In genomic region chr16:11915644-11916523, GRCh38 we compare ENCODE assay signal across 1 cellular context.
TF ChIP-seq lines count a peak whose summit lies in the region.

Gene GSPT1 (minus strand): TSS chr16:11915956. CDS start chr16:11915720, 236 bp downstream.

TF ChIP-seq in HepG2, 621 proteins besides CTCF, POLR2A, EP300 and RAD21 (continued from another document and continues in another):
- TF ChIP-seq THRA (CRISPR knock-in tag; IDR thresholded peaks at IDR 0.05; ENCODE audit: borderline replicate concordance) (peak; percentile 85), CREB1 (IDR thresholded peaks at IDR 0.05) (peak; percentile 90), CREB1 (CRISPR knock-in tag; IDR thresholded peaks at IDR 0.05) (peak; percentile 94), ZNF781 (CRISPR knock-in tag; IDR thresholded peaks at IDR 0.05; ENCODE audit: borderline replicate concordance, not compliant biosample characterization) (peak; percentile 87), ZC3H4 (CRISPR knock-in tag; IDR thresholded peaks at IDR 0.05; ENCODE audit: borderline replicate concordance) (peak; percentile 69), ZNF451 (CRISPR knock-in tag; IDR thresholded peaks at IDR 0.05) (peak; percentile 76; the same call in 1 of the 2 replicates), ZNF331 (CRISPR knock-in tag; IDR thresholded peaks at IDR 0.05) (peak; percentile 61; the same call in 1 of the 2 replicates), PHF8 (CRISPR knock-in tag; IDR thresholded peaks at IDR 0.05) (peak; percentile 85), ZIK1 (CRISPR knock-in tag; IDR thresholded peaks at IDR 0.05; ENCODE audit: borderline replicate concordance, low read depth) (no peak; the same call in 1 of the 2 replicates), FOXA3 (CRISPR knock-in tag; IDR thresholded peaks at IDR 0.05) (peak; percentile 68), SNAI1 (CRISPR knock-in tag; IDR thresholded peaks at IDR 0.05; ENCODE audit: borderline replicate concordance) (peak; percentile 92), ZNF431 (CRISPR knock-in tag; IDR thresholded peaks at IDR 0.05; ENCODE audit: borderline replicate concordance, low read depth) (peak; percentile 82), RBAK (CRISPR knock-in tag; IDR thresholded peaks at IDR 0.05) (peak; percentile 46; the same call in 1 of the 2 replicates), CREB3 (CRISPR knock-in tag; IDR thresholded peaks at IDR 0.05) (no peak), RELA (CRISPR knock-in tag; IDR thresholded peaks at IDR 0.05) (peak; percentile 96), KLF12 (CRISPR knock-in tag; IDR thresholded peaks at IDR 0.05; ENCODE audit: borderline replicate concordance) (peak; percentile 100), MIER2 (CRISPR knock-in tag; IDR thresholded peaks at IDR 0.05) (peak; percentile 56; the same call in 1 of the 2 replicates), KMT2A (CRISPR knock-in tag; IDR thresholded peaks at IDR 0.05) (peak; percentile 96), ZNF564 (CRISPR knock-in tag; IDR thresholded peaks at IDR 0.05) (peak; percentile 81), MEF2D (CRISPR knock-in tag; IDR thresholded peaks at IDR 0.05) (peak; percentile 91), SIN3B (IDR thresholded peaks at IDR 0.05; ENCODE audit: low read length) (0 out of 2 replicates have a peak, but pooled peaks have one; percentile 48), ZNF430 (CRISPR knock-in tag; IDR thresholded peaks at IDR 0.05) (no peak; the same call in none of the 2 replicates), ZNF605 (CRISPR knock-in tag; IDR thresholded peaks at IDR 0.05) (peak; percentile 99), KMT2B (CRISPR knock-in tag; IDR thresholded peaks at IDR 0.05) (peak; percentile 95), MLLT10 (CRISPR knock-in tag; IDR thresholded peaks at IDR 0.05) (no peak), RXRB (CRISPR knock-in tag; IDR thresholded peaks at IDR 0.05; ENCODE audit: borderline replicate concordance) (peak; percentile 69; the same call in 1 of the 2 replicates), ZNF136 (CRISPR knock-in tag; IDR thresholded peaks at IDR 0.05; ENCODE audit: low read depth) (no peak), ATF7-NPFF (CRISPR knock-in tag; IDR thresholded peaks at IDR 0.05; ENCODE audit: low read depth) (no peak; the same call in 1 of the 2 replicates), SMAD9 (CRISPR knock-in tag; IDR thresholded peaks at IDR 0.05) (no peak), CHCHD3 (CRISPR knock-in tag; IDR thresholded peaks at IDR 0.05) (peak; percentile 83), ZNF501 (CRISPR knock-in tag; IDR thresholded peaks at IDR 0.05) (peak; percentile 100), NKX3-1 (CRISPR knock-in tag; IDR thresholded peaks at IDR 0.05) (peak; percentile 52), PLSCR1 (CRISPR knock-in tag; IDR thresholded peaks at IDR 0.05; ENCODE audit: borderline replicate concordance) (no peak), ZNF557 (CRISPR knock-in tag; IDR thresholded peaks at IDR 0.05) (no peak; the same call in 1 of the 2 replicates), PAX8 (CRISPR knock-in tag; IDR thresholded peaks at IDR 0.05; ENCODE audit: borderline replicate concordance) (peak; percentile 77; the same call in 1 of the 2 replicates), ZNF674 (CRISPR knock-in tag; IDR thresholded peaks at IDR 0.05; ENCODE audit: low read depth) (0 out of 2 replicates have a peak, but pooled peaks have one; percentile 7), ZNF367 (CRISPR knock-in tag; IDR thresholded peaks at IDR 0.05; ENCODE audit: borderline replicate concordance) (peak; percentile 22; the same call in 1 of the 2 replicates), ISL2 (CRISPR knock-in tag; IDR thresholded peaks at IDR 0.05) (peak; percentile 90), SMC3 (IDR thresholded peaks at IDR 0.05; ENCODE audit: low read length) (no peak; the same call in 1 of the 2 replicates), HNF4A (CRISPR knock-in tag; IDR thresholded peaks at IDR 0.05) (peak; percentile 59), ZNF362 (CRISPR knock-in tag; IDR thresholded peaks at IDR 0.05; ENCODE audit: borderline replicate concordance) (peak; percentile 66; the same call in 1 of the 2 replicates), ZNF280D (CRISPR knock-in tag; IDR thresholded peaks at IDR 0.05) (peak; percentile 91; the same call in 1 of the 2 replicates), RBM22 (optimal IDR thresholded peaks at IDR 0.05; ENCODE audit: low read length) (peak; percentile 60), NCOA1 (CRISPR knock-in tag; IDR thresholded peaks at IDR 0.05) (peak; percentile 97), NFRKB (IDR thresholded peaks at IDR 0.05) (no peak), SRSF1 (optimal IDR thresholded peaks at IDR 0.05; ENCODE audit: low read depth, low read length) (peak; percentile 99), THAP11 (CRISPR knock-in tag; IDR thresholded peaks at IDR 0.05) (peak; percentile 99), ZNF614 (CRISPR knock-in tag; IDR thresholded peaks at IDR 0.05; ENCODE audit: borderline replicate concordance) (peak; percentile 98), ARID2 (CRISPR knock-in tag; IDR thresholded peaks at IDR 0.05; ENCODE audit: borderline replicate concordance) (peak; percentile 92; the same call in 1 of the 2 replicates), EHMT2 (IDR thresholded peaks at IDR 0.05; ENCODE audit: borderline replicate concordance, low read depth, low read length) (no peak), ZMYM3 (CRISPR knock-in tag; IDR thresholded peaks at IDR 0.05) (no peak; the same call in none of the 2 replicates), BCL6 (CRISPR knock-in tag; IDR thresholded peaks at IDR 0.05) (peak; percentile 56), CBX2 (IDR thresholded peaks at IDR 0.05; ENCODE audit: low read depth, low read length) (no peak; the same call in 1 of the 2 replicates), CBX2 (CRISPR knock-in tag; IDR thresholded peaks at IDR 0.05; ENCODE audit: low read depth) (no peak), YEATS2 (CRISPR knock-in tag; IDR thresholded peaks at IDR 0.05; ENCODE audit: borderline replicate concordance) (peak; percentile 94), MXD4 (CRISPR knock-in tag; IDR thresholded peaks at IDR 0.05) (peak; percentile 96), ZNF510 (CRISPR knock-in tag; IDR thresholded peaks at IDR 0.05; ENCODE audit: low read depth) (peak; percentile 86; the same call in 1 of the 2 replicates), ZNF558 (CRISPR knock-in tag; IDR thresholded peaks at IDR 0.05; ENCODE audit: borderline replicate concordance) (peak; percentile 18; the same call in 1 of the 2 replicates)
- TF ChIP-seq, protein P1, sequence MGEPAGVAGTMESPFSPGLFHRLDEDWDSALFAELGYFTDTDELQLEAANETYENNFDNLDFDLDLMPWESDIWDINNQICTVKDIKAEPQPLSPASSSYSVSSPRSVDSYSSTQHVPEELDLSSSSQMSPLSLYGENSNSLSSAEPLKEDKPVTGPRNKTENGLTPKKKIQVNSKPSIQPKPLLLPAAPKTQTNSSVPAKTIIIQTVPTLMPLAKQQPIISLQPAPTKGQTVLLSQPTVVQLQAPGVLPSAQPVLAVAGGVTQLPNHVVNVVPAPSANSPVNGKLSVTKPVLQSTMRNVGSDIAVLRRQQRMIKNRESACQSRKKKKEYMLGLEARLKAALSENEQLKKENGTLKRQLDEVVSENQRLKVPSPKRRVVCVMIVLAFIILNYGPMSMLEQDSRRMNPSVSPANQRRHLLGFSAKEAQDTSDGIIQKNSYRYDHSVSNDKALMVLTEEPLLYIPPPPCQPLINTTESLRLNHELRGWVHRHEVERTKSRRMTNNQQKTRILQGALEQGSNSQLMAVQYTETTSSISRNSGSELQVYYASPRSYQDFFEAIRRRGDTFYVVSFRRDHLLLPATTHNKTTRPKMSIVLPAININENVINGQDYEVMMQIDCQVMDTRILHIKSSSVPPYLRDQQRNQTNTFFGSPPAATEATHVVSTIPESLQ (CRISPR knock-in tag; conservative IDR thresholded peaks at IDR 0.05) = peak; percentile 95
- TF ChIP-seq, protein P2, sequence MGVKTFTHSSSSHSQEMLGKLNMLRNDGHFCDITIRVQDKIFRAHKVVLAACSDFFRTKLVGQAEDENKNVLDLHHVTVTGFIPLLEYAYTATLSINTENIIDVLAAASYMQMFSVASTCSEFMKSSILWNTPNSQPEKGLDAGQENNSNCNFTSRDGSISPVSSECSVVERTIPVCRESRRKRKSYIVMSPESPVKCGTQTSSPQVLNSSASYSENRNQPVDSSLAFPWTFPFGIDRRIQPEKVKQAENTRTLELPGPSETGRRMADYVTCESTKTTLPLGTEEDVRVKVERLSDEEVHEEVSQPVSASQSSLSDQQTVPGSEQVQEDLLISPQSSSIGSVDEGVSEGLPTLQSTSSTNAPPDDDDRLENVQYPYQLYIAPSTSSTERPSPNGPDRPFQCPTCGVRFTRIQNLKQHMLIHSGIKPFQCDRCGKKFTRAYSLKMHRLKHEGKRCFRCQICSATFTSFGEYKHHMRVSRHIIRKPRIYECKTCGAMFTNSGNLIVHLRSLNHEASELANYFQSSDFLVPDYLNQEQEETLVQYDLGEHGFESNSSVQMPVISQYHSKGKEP (CRISPR knock-in tag; IDR thresholded peaks at IDR 0.05) = peak; percentile 61; the same call in 1 of the 2 replicates
- TF ChIP-seq, protein P3, sequence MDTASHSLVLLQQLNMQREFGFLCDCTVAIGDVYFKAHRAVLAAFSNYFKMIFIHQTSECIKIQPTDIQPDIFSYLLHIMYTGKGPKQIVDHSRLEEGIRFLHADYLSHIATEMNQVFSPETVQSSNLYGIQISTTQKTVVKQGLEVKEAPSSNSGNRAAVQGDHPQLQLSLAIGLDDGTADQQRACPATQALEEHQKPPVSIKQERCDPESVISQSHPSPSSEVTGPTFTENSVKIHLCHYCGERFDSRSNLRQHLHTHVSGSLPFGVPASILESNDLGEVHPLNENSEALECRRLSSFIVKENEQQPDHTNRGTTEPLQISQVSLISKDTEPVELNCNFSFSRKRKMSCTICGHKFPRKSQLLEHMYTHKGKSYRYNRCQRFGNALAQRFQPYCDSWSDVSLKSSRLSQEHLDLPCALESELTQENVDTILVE (CRISPR knock-in tag; IDR thresholded peaks at IDR 0.05) = peak; percentile 95
- TF ChIP-seq, protein P4, sequence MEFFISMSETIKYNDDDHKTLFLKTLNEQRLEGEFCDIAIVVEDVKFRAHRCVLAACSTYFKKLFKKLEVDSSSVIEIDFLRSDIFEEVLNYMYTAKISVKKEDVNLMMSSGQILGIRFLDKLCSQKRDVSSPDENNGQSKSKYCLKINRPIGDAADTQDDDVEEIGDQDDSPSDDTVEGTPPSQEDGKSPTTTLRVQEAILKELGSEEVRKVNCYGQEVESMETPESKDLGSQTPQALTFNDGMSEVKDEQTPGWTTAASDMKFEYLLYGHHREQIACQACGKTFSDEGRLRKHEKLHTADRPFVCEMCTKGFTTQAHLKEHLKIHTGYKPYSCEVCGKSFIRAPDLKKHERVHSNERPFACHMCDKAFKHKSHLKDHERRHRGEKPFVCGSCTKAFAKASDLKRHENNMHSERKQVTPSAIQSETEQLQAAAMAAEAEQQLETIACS (CRISPR knock-in tag; IDR thresholded peaks at IDR 0.05) = no peak
